Comparison of ENCODE assay signal across 1 cellular context in the genomic region with DNA sequence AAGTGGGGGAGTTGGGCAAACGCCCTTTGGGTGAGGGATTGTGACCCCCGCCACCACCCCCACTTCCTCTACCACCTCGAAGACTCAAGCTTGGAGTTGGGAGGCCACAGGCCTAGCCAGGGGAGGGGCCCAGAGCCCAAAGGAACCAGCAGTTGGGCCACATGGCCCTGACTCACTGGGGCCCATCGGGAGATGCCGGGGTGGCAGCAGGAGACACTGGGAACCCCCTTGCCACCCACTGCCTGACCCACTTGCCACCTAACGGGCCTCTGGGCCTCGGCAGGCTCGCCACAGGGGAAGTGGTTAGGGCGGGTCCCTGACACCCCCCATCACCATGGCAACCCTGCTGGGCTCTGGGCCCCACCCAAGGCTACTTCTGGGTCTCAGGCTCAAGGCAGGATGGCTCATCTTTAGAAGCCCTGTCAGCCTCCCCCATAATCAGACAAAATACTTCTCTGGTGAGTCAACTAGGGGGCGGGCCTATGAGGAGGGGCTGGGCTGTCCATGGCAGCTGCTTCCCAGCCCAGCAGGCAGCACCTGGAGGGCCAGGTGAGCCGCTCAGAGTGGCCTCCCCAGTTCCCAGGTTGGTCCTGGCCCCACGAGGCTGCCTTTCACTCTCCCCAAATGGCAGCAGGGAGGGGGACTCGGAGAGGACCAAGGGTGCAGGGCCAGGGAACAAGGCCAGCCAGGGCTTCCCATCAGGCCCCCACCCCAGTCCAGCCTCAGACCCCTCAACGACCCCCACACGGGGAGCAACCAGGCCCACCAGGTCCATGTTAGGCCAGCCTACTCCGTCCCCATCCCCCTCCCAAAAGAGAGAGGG.
TF ChIP-seq lines count a peak whose summit lies in the region.

No MANE protein-coding gene starts in this region.

TF ChIP-seq in K562, 482 proteins besides CTCF, POLR2A, EP300 and RAD21 (continued from another document and continues in another):
- TF ChIP-seq, protein P1, sequence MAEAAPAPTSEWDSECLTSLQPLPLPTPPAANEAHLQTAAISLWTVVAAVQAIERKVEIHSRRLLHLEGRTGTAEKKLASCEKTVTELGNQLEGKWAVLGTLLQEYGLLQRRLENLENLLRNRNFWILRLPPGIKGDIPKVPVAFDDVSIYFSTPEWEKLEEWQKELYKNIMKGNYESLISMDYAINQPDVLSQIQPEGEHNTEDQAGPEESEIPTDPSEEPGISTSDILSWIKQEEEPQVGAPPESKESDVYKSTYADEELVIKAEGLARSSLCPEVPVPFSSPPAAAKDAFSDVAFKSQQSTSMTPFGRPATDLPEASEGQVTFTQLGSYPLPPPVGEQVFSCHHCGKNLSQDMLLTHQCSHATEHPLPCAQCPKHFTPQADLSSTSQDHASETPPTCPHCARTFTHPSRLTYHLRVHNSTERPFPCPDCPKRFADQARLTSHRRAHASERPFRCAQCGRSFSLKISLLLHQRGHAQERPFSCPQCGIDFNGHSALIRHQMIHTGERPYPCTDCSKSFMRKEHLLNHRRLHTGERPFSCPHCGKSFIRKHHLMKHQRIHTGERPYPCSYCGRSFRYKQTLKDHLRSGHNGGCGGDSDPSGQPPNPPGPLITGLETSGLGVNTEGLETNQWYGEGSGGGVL (CRISPR knock-in tag; IDR thresholded peaks at IDR 0.05): no peak
- TF ChIP-seq ZBTB7A (IDR thresholded peaks at IDR 0.05; ENCODE audit: borderline replicate concordance, control insufficient read depth, low read depth, low read length): peak; percentile 49; the same call in 1 of the 2 replicates
- TF ChIP-seq, protein P2, sequence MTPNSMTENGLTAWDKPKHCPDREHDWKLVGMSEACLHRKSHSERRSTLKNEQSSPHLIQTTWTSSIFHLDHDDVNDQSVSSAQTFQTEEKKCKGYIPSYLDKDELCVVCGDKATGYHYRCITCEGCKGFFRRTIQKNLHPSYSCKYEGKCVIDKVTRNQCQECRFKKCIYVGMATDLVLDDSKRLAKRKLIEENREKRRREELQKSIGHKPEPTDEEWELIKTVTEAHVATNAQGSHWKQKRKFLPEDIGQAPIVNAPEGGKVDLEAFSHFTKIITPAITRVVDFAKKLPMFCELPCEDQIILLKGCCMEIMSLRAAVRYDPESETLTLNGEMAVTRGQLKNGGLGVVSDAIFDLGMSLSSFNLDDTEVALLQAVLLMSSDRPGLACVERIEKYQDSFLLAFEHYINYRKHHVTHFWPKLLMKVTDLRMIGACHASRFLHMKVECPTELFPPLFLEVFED (CRISPR knock-in tag; conservative IDR thresholded peaks at IDR 0.05): no peak
- TF ChIP-seq, protein P3, sequence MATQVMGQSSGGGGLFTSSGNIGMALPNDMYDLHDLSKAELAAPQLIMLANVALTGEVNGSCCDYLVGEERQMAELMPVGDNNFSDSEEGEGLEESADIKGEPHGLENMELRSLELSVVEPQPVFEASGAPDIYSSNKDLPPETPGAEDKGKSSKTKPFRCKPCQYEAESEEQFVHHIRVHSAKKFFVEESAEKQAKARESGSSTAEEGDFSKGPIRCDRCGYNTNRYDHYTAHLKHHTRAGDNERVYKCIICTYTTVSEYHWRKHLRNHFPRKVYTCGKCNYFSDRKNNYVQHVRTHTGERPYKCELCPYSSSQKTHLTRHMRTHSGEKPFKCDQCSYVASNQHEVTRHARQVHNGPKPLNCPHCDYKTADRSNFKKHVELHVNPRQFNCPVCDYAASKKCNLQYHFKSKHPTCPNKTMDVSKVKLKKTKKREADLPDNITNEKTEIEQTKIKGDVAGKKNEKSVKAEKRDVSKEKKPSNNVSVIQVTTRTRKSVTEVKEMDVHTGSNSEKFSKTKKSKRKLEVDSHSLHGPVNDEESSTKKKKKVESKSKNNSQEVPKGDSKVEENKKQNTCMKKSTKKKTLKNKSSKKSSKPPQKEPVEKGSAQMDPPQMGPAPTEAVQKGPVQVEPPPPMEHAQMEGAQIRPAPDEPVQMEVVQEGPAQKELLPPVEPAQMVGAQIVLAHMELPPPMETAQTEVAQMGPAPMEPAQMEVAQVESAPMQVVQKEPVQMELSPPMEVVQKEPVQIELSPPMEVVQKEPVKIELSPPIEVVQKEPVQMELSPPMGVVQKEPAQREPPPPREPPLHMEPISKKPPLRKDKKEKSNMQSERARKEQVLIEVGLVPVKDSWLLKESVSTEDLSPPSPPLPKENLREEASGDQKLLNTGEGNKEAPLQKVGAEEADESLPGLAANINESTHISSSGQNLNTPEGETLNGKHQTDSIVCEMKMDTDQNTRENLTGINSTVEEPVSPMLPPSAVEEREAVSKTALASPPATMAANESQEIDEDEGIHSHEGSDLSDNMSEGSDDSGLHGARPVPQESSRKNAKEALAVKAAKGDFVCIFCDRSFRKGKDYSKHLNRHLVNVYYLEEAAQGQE (CRISPR knock-in tag; IDR thresholded peaks at IDR 0.05; ENCODE audit: low read depth): no peak
- TF ChIP-seq, protein P4, sequence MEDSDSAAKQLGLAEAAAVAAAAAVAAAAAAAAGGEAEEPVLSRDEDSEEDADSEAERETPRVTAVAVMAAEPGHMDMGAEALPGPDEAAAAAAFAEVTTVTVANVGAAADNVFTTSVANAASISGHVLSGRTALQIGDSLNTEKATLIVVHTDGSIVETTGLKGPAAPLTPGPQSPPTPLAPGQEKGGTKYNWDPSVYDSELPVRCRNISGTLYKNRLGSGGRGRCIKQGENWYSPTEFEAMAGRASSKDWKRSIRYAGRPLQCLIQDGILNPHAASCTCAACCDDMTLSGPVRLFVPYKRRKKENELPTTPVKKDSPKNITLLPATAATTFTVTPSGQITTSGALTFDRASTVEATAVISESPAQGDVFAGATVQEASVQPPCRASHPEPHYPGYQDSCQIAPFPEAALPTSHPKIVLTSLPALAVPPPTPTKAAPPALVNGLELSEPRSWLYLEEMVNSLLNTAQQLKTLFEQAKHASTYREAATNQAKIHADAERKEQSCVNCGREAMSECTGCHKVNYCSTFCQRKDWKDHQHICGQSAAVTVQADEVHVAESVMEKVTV (CRISPR knock-in tag; IDR thresholded peaks at IDR 0.05): no peak
- TF ChIP-seq ZNF584 (CRISPR knock-in tag; IDR thresholded peaks at IDR 0.05; ENCODE audit: low read depth): no peak
- TF ChIP-seq ZNF644 (tag; IDR thresholded peaks at IDR 0.05; ENCODE audit: low read depth): no peak
- no peak for TF ChIP-seq TARDBP (IDR thresholded peaks at IDR 0.05)
- no peak for TF ChIP-seq PHF20 (IDR thresholded peaks at IDR 0.05; ENCODE audit: partially characterized antibody)
- TF ChIP-seq JUND (IDR thresholded peaks at IDR 0.05; ENCODE audit: borderline replicate concordance, low read depth, low read length): peak; percentile 98
- peak; percentile 90; the same call in 2 of the 3 replicates for TF ChIP-seq JUND (tag; IDR thresholded peaks at IDR 0.05; ENCODE audit: borderline replicate concordance, low read depth, low read length)
- TF ChIP-seq ZSCAN29 (IDR thresholded peaks at IDR 0.05): no peak
- TF ChIP-seq MTF1 (CRISPR knock-in tag; IDR thresholded peaks at IDR 0.05; ENCODE audit: borderline replicate concordance): no peak
- TF ChIP-seq DIDO1 (tag; IDR thresholded peaks at IDR 0.05; ENCODE audit: low read depth): no peak
- no peak for TF ChIP-seq ZNF668 (CRISPR knock-in tag; IDR thresholded peaks at IDR 0.05)
- TF ChIP-seq SPI1 (IDR thresholded peaks at IDR 0.05; ENCODE audit: borderline replicate concordance, low read depth, low read length): peak; percentile 78
- no peak for TF ChIP-seq TCF7L2 (IDR thresholded peaks at IDR 0.05; ENCODE audit: low read depth, low read length)
- TF ChIP-seq, protein P5, sequence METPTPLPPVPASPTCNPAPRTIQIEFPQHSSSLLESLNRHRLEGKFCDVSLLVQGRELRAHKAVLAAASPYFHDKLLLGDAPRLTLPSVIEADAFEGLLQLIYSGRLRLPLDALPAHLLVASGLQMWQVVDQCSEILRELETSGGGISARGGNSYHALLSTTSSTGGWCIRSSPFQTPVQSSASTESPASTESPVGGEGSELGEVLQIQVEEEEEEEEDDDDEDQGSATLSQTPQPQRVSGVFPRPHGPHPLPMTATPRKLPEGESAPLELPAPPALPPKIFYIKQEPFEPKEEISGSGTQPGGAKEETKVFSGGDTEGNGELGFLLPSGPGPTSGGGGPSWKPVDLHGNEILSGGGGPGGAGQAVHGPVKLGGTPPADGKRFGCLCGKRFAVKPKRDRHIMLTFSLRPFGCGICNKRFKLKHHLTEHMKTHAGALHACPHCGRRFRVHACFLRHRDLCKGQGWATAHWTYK (CRISPR knock-in tag; IDR thresholded peaks at IDR 0.05): no peak
- no peak; the same call in 1 of the 2 replicates for TF ChIP-seq SUPT5H (IDR thresholded peaks at IDR 0.05)
- no peak for TF ChIP-seq L3MBTL2 (IDR thresholded peaks at IDR 0.05)
- no peak for TF ChIP-seq TRIM28 (IDR thresholded peaks at IDR 0.05)
- no peak for TF ChIP-seq SNIP1 (IDR thresholded peaks at IDR 0.05; ENCODE audit: low read depth)
- 0 out of 2 replicates have a peak, but pooled peaks have one; percentile 57 for TF ChIP-seq ZNF175 (CRISPR knock-in tag; IDR thresholded peaks at IDR 0.05; ENCODE audit: low read depth)
- no peak for TF ChIP-seq NR3C1 (CRISPR knock-in tag; IDR thresholded peaks at IDR 0.05)
- TF ChIP-seq EP400 (IDR thresholded peaks at IDR 0.05): 0 out of 2 replicates have a peak, but pooled peaks have one; percentile 11
- no peak for TF ChIP-seq NCOA2 (IDR thresholded peaks at IDR 0.05; ENCODE audit: partially characterized antibody in 2 of 2)
- no peak for TF ChIP-seq U2AF1 (optimal IDR thresholded peaks at IDR 0.05; ENCODE audit: low read depth, low read length)
- no peak for TF ChIP-seq TRIM24 (IDR thresholded peaks at IDR 0.05)
- TF ChIP-seq GABPB2 (CRISPR knock-in tag; conservative IDR thresholded peaks at IDR 0.05): no peak
- no peak for TF ChIP-seq KAT8 (IDR thresholded peaks at IDR 0.05; ENCODE audit: low read depth)
- no peak for TF ChIP-seq MYBL2 (IDR thresholded peaks at IDR 0.05; ENCODE audit: low read depth)
- TF ChIP-seq MYBL2 (CRISPR knock-in tag; IDR thresholded peaks at IDR 0.05; ENCODE audit: borderline replicate concordance): no peak
- TF ChIP-seq ARID1B (IDR thresholded peaks at IDR 0.05): peak; percentile 62
- no peak for TF ChIP-seq CBX8 (IDR thresholded peaks at IDR 0.05; ENCODE audit: borderline replicate concordance, extremely low read depth, low read depth, low read length, poor library complexity, severe bottlenecking)
- no peak for TF ChIP-seq POLR3G (IDR thresholded peaks at IDR 0.05; ENCODE audit: extremely low read depth, insufficient read length, insufficient replicate concordance)
- TF ChIP-seq ZNF431 (CRISPR knock-in tag; IDR thresholded peaks at IDR 0.05): no peak
- TF ChIP-seq NR4A1 (CRISPR knock-in tag; IDR thresholded peaks at IDR 0.05): no peak
- no peak for TF ChIP-seq NR4A1 (tag; IDR thresholded peaks at IDR 0.05)
- TF ChIP-seq SP1 (CRISPR knock-in tag; IDR thresholded peaks at IDR 0.05): peak; percentile 46; the same call in 1 of the 2 replicates
- TF ChIP-seq TCF7 (IDR thresholded peaks at IDR 0.05; ENCODE audit: borderline replicate concordance): no peak
- no peak for TF ChIP-seq ZNF134 (CRISPR knock-in tag; conservative IDR thresholded peaks at IDR 0.05)
- TF ChIP-seq, protein P6, sequence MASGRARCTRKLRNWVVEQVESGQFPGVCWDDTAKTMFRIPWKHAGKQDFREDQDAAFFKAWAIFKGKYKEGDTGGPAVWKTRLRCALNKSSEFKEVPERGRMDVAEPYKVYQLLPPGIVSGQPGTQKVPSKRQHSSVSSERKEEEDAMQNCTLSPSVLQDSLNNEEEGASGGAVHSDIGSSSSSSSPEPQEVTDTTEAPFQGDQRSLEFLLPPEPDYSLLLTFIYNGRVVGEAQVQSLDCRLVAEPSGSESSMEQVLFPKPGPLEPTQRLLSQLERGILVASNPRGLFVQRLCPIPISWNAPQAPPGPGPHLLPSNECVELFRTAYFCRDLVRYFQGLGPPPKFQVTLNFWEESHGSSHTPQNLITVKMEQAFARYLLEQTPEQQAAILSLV (tag; IDR thresholded peaks at IDR 0.05): no peak
- TF ChIP-seq TAL1 (IDR thresholded peaks at IDR 0.05): no peak
- peak in 1 of 2 experiments; percentile 35; a peak in 1 of 4 replicates for TF ChIP-seq SIN3A (IDR thresholded peaks at IDR 0.05; ENCODE audit: borderline replicate concordance in 2 of 2, control insufficient read depth in 1 of 2, low read depth in 2 of 2, low read length in 2 of 2)
- no peak for TF ChIP-seq ZNF77 (CRISPR knock-in tag; IDR thresholded peaks at IDR 0.05)
- TF ChIP-seq SMC3 (conservative IDR thresholded peaks at IDR 0.05; ENCODE audit: insufficient read depth, low read depth, low read length): no peak
- TF ChIP-seq POU5F1 (IDR thresholded peaks at IDR 0.05; ENCODE audit: borderline replicate concordance, low read depth, low read length, partially characterized antibody): no peak
- peak; percentile 32; the same call in 1 of the 2 replicates for TF ChIP-seq DMBX1 (CRISPR knock-in tag; IDR thresholded peaks at IDR 0.05; ENCODE audit: borderline replicate concordance)
- TF ChIP-seq CTBP1 (IDR thresholded peaks at IDR 0.05; ENCODE audit: borderline replicate concordance): peak; percentile 95
- TF ChIP-seq GTF2F1 (IDR thresholded peaks at IDR 0.05; ENCODE audit: low read depth, low read length): no peak
- TF ChIP-seq, protein P7, sequence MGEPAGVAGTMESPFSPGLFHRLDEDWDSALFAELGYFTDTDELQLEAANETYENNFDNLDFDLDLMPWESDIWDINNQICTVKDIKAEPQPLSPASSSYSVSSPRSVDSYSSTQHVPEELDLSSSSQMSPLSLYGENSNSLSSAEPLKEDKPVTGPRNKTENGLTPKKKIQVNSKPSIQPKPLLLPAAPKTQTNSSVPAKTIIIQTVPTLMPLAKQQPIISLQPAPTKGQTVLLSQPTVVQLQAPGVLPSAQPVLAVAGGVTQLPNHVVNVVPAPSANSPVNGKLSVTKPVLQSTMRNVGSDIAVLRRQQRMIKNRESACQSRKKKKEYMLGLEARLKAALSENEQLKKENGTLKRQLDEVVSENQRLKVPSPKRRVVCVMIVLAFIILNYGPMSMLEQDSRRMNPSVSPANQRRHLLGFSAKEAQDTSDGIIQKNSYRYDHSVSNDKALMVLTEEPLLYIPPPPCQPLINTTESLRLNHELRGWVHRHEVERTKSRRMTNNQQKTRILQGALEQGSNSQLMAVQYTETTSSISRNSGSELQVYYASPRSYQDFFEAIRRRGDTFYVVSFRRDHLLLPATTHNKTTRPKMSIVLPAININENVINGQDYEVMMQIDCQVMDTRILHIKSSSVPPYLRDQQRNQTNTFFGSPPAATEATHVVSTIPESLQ (CRISPR knock-in tag; IDR thresholded peaks at IDR 0.05): no peak
- TF ChIP-seq HNRNPUL1 (IDR thresholded peaks at IDR 0.05; ENCODE audit: low read length): no peak
